ENCODE assay signal across 24 cellular contexts in the genomic region with DNA sequence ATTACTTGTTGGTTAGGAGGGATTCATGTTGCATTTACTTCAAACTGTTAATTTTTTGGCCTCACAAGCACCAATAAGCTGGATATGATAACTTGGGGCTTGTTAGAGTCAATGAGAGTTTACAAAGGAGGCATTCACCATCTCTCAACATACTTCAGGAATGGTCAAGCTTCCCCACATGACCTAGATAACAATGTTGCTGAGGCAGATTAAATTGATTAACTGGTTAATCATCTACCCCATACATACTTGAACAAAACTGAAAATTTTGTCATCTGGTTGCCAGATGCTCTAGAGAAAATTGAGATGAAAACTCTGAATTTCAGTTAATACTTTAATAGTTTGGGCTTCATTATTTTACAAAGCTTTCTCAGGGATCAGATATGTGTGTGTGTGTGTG.
"Had no signal": no experiment of that assay in that cellular context is flagged by ENCODE, and none has a peak within 500 bp of the region (broad histone marks: within the 10 kb centered on the region; RNA-seq: fewer than 3 reads in every experiment).

No MANE protein-coding gene starts in this region.

- H3K4me3 Mint-ChIP-seq: activated naive CD8-positive, alpha-beta T cell; central memory CD8-positive, alpha-beta T cell; immature natural killer cell; naive thymus-derived CD4-positive, alpha-beta T cell; neural progenitor cell; stimulated activated naive B cell treated with anti-CD40 and anti-IgM and Interleukin-4, amounts not matched to agents 10 μg/mL and 1 μg/mL and 100 μg/mL, for 72 hours had no signal

- H2AFZ ChIP-seq: hepatocyte, neural progenitor cell had no signal

- ATAC-seq: foreskin keratinocyte; naive thymus-derived CD4-positive, alpha-beta T cell; stimulated activated naive B cell treated with anti-CD40 and anti-IgM and Interleukin-4, amounts not matched to agents 10 μg/mL and 1 μg/mL and 100 μg/mL, for 72 hours had no signal

- H3K9ac ChIP-seq: neural progenitor cell had no signal

- H3K27ac ChIP-seq: adrenal gland, breast epithelium, esophagus muscularis mucosa, foreskin keratinocyte, hepatocyte, left ventricle myocardium inferior, neural progenitor cell, sigmoid colon, transverse colon had no signal

- H3K4me1 ChIP-seq: adrenal gland, breast epithelium, foreskin keratinocyte, left ventricle myocardium inferior, sigmoid colon had no signal

- H3K79me2 ChIP-seq: hepatocyte had no signal

- H3K4me3 ChIP-seq: adrenal gland, breast epithelium, esophagus muscularis mucosa, hepatocyte, left ventricle myocardium inferior, neural progenitor cell, sigmoid colon, transverse colon had no signal

- H3K4me1 Mint-ChIP-seq: immature natural killer cell; stimulated activated naive B cell treated with anti-CD40 and anti-IgM and Interleukin-4, amounts not matched to agents 10 μg/mL and 1 μg/mL and 100 μg/mL, for 72 hours had no signal

- H3K4me2 ChIP-seq: hepatocyte, neural progenitor cell had no signal

- FAIRE-seq: endothelial cell of umbilical vein, urothelium cell line had no signal

- H3K9me3 Mint-ChIP-seq: central memory CD8-positive, alpha-beta T cell; immature natural killer cell; naive thymus-derived CD4-positive, alpha-beta T cell; neural progenitor cell; stimulated activated naive B cell treated with anti-CD40 and anti-IgM and Interleukin-4, amounts not matched to agents 10 μg/mL and 1 μg/mL and 100 μg/mL, for 72 hours had no signal

- H3K36me3 ChIP-seq: adrenal gland, breast epithelium, esophagus muscularis mucosa, left ventricle myocardium inferior, neural progenitor cell, sigmoid colon, transverse colon had no signal

- DNase-seq: activated gamma-delta T cell treated with Interleukin-2 at 50 U/mL for 16 hours; activated T-cell treated with anti-CD3 and anti-CD28 coated beads, Interleukin-2, amount 50 U/mL, for 1 hour; adrenal gland; effector memory CD4-positive, alpha-beta T cell; foreskin keratinocyte; immature natural killer cell; kidney glomerular epithelial cell; left ventricle myocardium inferior; naive thymus-derived CD4-positive, alpha-beta T cell; posterior cingulate gyrus; sigmoid colon; stimulated activated CD4-positive, alpha-beta T cell treated with anti-CD3 and anti-CD28 coated beads, Interleukin-2, amount 100 ng/mL, for 48 hours; stimulated activated CD8-positive, alpha-beta memory T cell treated with anti-CD3 and anti-CD28 coated beads, Interleukin-4, amount 100 ng/mL, for 48 hours; stimulated activated naive B cell treated with anti-CD40 and anti-IgM and Interleukin-4, amounts not matched to agents 10 μg/mL and 1 μg/mL and 100 μg/mL, for 72 hours; T-helper 9 cell; transverse colon had no signal

- H3K27me3 Mint-ChIP-seq: activated naive CD8-positive, alpha-beta T cell; central memory CD8-positive, alpha-beta T cell had no signal

- H3K27ac Mint-ChIP-seq: activated naive CD8-positive, alpha-beta T cell; naive thymus-derived CD4-positive, alpha-beta T cell; stimulated activated naive B cell treated with anti-CD40 and anti-IgM and Interleukin-4, amounts not matched to agents 10 μg/mL and 1 μg/mL and 100 μg/mL, for 72 hours had no signal

- H3K27me3 ChIP-seq: adrenal gland, breast epithelium, esophagus muscularis mucosa, hepatocyte, neural progenitor cell, sigmoid colon, transverse colon had no signal

- H3K36me3 Mint-ChIP-seq: activated naive CD8-positive, alpha-beta T cell; immature natural killer cell; naive thymus-derived CD4-positive, alpha-beta T cell; neural progenitor cell; stimulated activated naive B cell treated with anti-CD40 and anti-IgM and Interleukin-4, amounts not matched to agents 10 μg/mL and 1 μg/mL and 100 μg/mL, for 72 hours had no signal

- H3K9me3 ChIP-seq: adrenal gland, breast epithelium, esophagus muscularis mucosa, left ventricle myocardium inferior, sigmoid colon, transverse colon had no signal
